9 cellular contexts compared by ENCODE assay signal in genomic region chr18:21914739-21915319, GRCh38.
DNase-seq lines count a peak whose midpoint lies in the region; ATAC-seq and TF ChIP-seq lines count a peak whose summit lies in the region.
"Had no signal": no experiment of that assay in that cellular context is flagged by ENCODE, and none has a peak within 500 bp of the region (broad histone marks: within the 10 kb centered on the region; RNA-seq: fewer than 3 reads in every experiment).

No MANE protein-coding gene starts in this region.

- DNase-seq in NCI-H1417 (lab: John Stamatoyannopoulos, UW) = peak in 2 of 3 experiments; percentile 13 to 26
- DNase-seq in NCI-H1417 treated with DMSO at 0.1 percent for 48 hours (lab: John Stamatoyannopoulos, UW) = no peak
- peak; percentile 54 to 65 for DNase-seq in NCI-H524 (lab: John Stamatoyannopoulos, UW)
- peak; percentile 47 for DNase-seq in dedifferentiated amniotic fluid mesenchymal stem cell (ENCODE audit: extremely low spot score)
- DNase-seq in OCI-M2 (lab: John Stamatoyannopoulos, UW; ENCODE audit: unreplicated experiment) = no peak
- DNase-seq in lower leg skin (ENCODE audit: low spot score in 2 of 2) = no peak
- no peak for DNase-seq in activated T-cell treated with anti-CD3 and anti-CD28 coated beads, Interleukin-2, amount 50 U/mL, for 72 hours

- H3K36me3 Mint-ChIP-seq in activated T-cell treated with anti-CD3 and anti-CD28 coated beads, Interleukin-2, amount 50 U/mL, for 72 hours (ENCODE audit: insufficient read depth in 2 of 2) = no peaks in the 10 kb centered on the region

- no peaks in the 10 kb centered on the region for H3K9me3 ChIP-seq in neural cell (ENCODE audit: low read length)

- H2AFZ ChIP-seq in neural cell (ENCODE audit: low read depth, low read length) = no peak overlapping the region

- H3K4me3 ChIP-seq in neural cell (ENCODE audit: low read length) (no peak overlapping the region), lower leg skin (ENCODE audit: low read depth, poor library complexity, severe bottlenecking) (no peak overlapping the region)
- H3K4me3 ChIP-seq: BLaER1 treated with 17β-estradiol and CSF1 and Interleukin-3, amounts not matched to agents 10 nM and 100 nM had no signal

- no peaks in the 10 kb centered on the region for H3K27me3 ChIP-seq in neural cell (ENCODE audit: insufficient read depth, low read depth, low read length)
- H3K27me3 ChIP-seq: BLaER1 treated with 17β-estradiol and CSF1 and Interleukin-3, amounts not matched to agents 10 nM and 100 nM had no signal

- H3K9me3 Mint-ChIP-seq in activated T-cell treated with anti-CD3 and anti-CD28 coated beads, Interleukin-2, amount 50 U/mL, for 72 hours = peaks cover 0 to 5% of the 10 kb centered on the region in 2 donors

- no peaks in the 10 kb centered on the region for H4K20me1 ChIP-seq in neural cell (ENCODE audit: insufficient read depth)
- H4K20me1 ChIP-seq: BLaER1 treated with 17β-estradiol and CSF1 and Interleukin-3, amounts not matched to agents 10 nM and 100 nM had no signal

- ATAC-seq in activated T-cell treated with anti-CD3 and anti-CD28 coated beads, Interleukin-2, amount 50 U/mL, for 72 hours (replicated peaks in 1 of 2) = no peak

- intact Hi-C loops in lower leg skin (cut with DNase I; ENCODE audit: low total_unique reads) = no loop called here

- H3F3A ChIP-seq in neural cell (ENCODE audit: insufficient read depth, low read length, poor library complexity, severe bottlenecking) = no peaks in the 10 kb centered on the region

- H3K4me2 ChIP-seq in neural cell (ENCODE audit: low read length) = no peak overlapping the region
- H3K4me2 ChIP-seq: BLaER1 treated with 17β-estradiol and CSF1 and Interleukin-3, amounts not matched to agents 10 nM and 100 nM had no signal

- H3K27ac ChIP-seq in neural cell (ENCODE audit: low read length) = no peak overlapping the region
- H3K27ac ChIP-seq: BLaER1 treated with 17β-estradiol and CSF1 and Interleukin-3, amounts not matched to agents 10 nM and 100 nM had no signal

- TF ChIP-seq RAD21 in neural cell (conservative IDR thresholded peaks at IDR 0.05) = peak; percentile 43

- no peaks in the 10 kb centered on the region for H3K79me2 ChIP-seq in neural cell (replicated peaks; ENCODE audit: insufficient read depth, low read length)

- H3K27ac Mint-ChIP-seq in activated T-cell treated with anti-CD3 and anti-CD28 coated beads, Interleukin-2, amount 50 U/mL, for 72 hours = no peak overlapping the region

- TF ChIP-seq CTCF in neural cell (IDR thresholded peaks at IDR 0.05; ENCODE audit: poor library complexity, severe bottlenecking) = peak; percentile 43
- no peak for TF ChIP-seq CTCF in lower leg skin (IDR thresholded peaks at IDR 0.05)

- no peak for TF ChIP-seq EP300 in neural cell (conservative IDR thresholded peaks at IDR 0.05; ENCODE audit: poor library complexity, severe bottlenecking)

- 52% methylated on average over 2 of the region's 2 CpGs for WGBS in lower leg skin, 2 donors

- H3K36me3 ChIP-seq in neural cell (ENCODE audit: insufficient read depth, low read length) = no peaks in the 10 kb centered on the region
- H3K36me3 ChIP-seq: BLaER1 treated with 17β-estradiol and CSF1 and Interleukin-3, amounts not matched to agents 10 nM and 100 nM had no signal

- no peaks in the 10 kb centered on the region for H3K9me2 ChIP-seq in neural cell (ENCODE audit: insufficient read depth, low read length)

- H3K4me3 Mint-ChIP-seq in activated T-cell treated with anti-CD3 and anti-CD28 coated beads, Interleukin-2, amount 50 U/mL, for 72 hours = no peak overlapping the region

- H3K9ac ChIP-seq in neural cell (ENCODE audit: low read length) = no peak overlapping the region
- H3K9ac ChIP-seq: BLaER1 treated with 17β-estradiol and CSF1 and Interleukin-3, amounts not matched to agents 10 nM and 100 nM had no signal

- peaks cover 8% of the 10 kb centered on the region for H3K27me3 Mint-ChIP-seq in activated T-cell treated with anti-CD3 and anti-CD28 coated beads, Interleukin-2, amount 50 U/mL, for 72 hours (ENCODE audit: low read depth)

- TF ChIP-seq POLR2A in lower leg skin (IDR thresholded peaks at IDR 0.05) = no peak

- no peaks in the 10 kb centered on the region for H3K4me1 Mint-ChIP-seq in activated T-cell treated with anti-CD3 and anti-CD28 coated beads, Interleukin-2, amount 50 U/mL, for 72 hours (ENCODE audit: low read depth)

TF ChIP-seq in neural cell, 6 proteins besides CTCF, POLR2A, EP300 and RAD21:
- no peak for TF ChIP-seq TAF1 (IDR thresholded peaks at IDR 0.05; ENCODE audit: low read depth)
- TF ChIP-seq REST (IDR thresholded peaks at IDR 0.05; ENCODE audit: borderline replicate concordance) = no peak
- TF ChIP-seq MXI1 (conservative IDR thresholded peaks at IDR 0.05; ENCODE audit: poor library complexity, severe bottlenecking) = no peak
- no peak for TF ChIP-seq EZH2 (IDR thresholded peaks at IDR 0.05; ENCODE audit: borderline replicate concordance, insufficient read depth, low read length, poor library complexity, severe bottlenecking)
- TF ChIP-seq SMC3 (conservative IDR thresholded peaks at IDR 0.05; ENCODE audit: poor library complexity) = no peak
- TF ChIP-seq POLR2AphosphoS5 (IDR thresholded peaks at IDR 0.05) = no peak
TF ChIP-seq in neural cell: peak in this region for 0.

Comparison
In these comparisons a context has a peak if more than half of its experiments do, and no peak if none do; other contexts are left out.
1. DNase-seq: peak in NCI-H1417 (2 of 3), NCI-H524 (2 of 2) and dedifferentiated amniotic fluid mesenchymal stem cell (single experiment); none in NCI-H1417 treated with DMSO at 0.1 percent for 48 hours (single experiment), OCI-M2 (single experiment), lower leg skin (0 of 2) and activated T-cell treated with anti-CD3 and anti-CD28 coated beads, Interleukin-2, amount 50 U/mL, for 72 hours (0 of 2).